In the genomic region with DNA sequence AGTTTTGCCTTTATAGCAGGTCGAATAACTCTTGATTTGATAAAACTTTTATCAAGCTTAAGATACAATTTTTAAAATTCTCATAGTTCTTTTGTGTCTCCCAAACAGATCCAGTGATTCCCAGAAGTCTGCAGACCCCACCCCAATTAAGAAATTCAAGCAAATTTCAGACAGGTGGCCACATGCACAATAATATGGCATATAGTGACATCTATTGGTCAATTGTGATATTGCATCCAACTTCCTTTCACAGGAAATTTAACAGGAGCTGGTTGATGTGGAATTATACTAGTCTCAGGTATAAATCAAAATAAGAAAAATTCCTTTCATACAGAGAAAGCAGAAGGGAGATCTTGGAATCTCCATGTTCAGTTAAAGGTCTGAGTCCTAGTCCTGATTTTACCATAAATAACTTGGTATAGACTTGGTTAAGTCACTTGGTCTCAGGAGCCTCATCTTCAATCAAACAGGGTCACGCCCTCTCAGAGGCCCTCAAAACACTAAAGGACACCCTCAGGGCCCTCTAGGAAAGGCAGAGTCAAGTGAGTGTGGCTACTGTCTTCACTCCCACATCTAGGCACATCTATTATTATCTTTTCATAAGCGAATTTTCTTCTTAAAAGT, we compare ENCODE assay signal across 8 cellular contexts. TPM values are rescaled to one million over a fixed set of nuclear protein-coding genes. Genes with fewer than 3 reads are reported as not detected.
DNase-seq lines count a peak whose midpoint lies in the region; ATAC-seq and TF ChIP-seq lines count a peak whose summit lies in the region.

No MANE protein-coding gene starts in this region.

- no peaks in the 10 kb centered on the region for H3K4me1 ChIP-seq in CD8-positive, alpha-beta T cell (ENCODE audit: insufficient read depth, low read length)
- H3K4me1 ChIP-seq in gastroesophageal sphincter, result no peaks in the 10 kb centered on the region
- no peaks in the 10 kb centered on the region for H3K4me1 ChIP-seq in stomach

- H3K4me3 Mint-ChIP-seq in CD8-positive, alpha-beta T cell, result no peak overlapping the region

- H3K4me3 ChIP-seq in CD8-positive, alpha-beta T cell (ENCODE audit: low read depth, low read length), result no peak overlapping the region
- H3K4me3 ChIP-seq in HL-60 (replicated peaks; ENCODE audit: insufficient read depth, low read length), result no peak overlapping the region
- H3K4me3 ChIP-seq in gastroesophageal sphincter, result no peak overlapping the region
- no peak overlapping the region for H3K4me3 ChIP-seq in stomach

- TF ChIP-seq EP300 in gastroesophageal sphincter (IDR thresholded peaks at IDR 0.05) (no peak), stomach (IDR thresholded peaks at IDR 0.05) (no peak)

- H3K27me3 Mint-ChIP-seq in CD8-positive, alpha-beta T cell (ENCODE audit: low read depth), result no peaks in the 10 kb centered on the region

- H3K36me3 ChIP-seq in CD8-positive, alpha-beta T cell (ENCODE audit: insufficient read depth, low read length), result no peaks in the 10 kb centered on the region
- H3K36me3 ChIP-seq in gastroesophageal sphincter (no peaks in the 10 kb centered on the region), stomach (no peaks in the 10 kb centered on the region)

- H3K4me1 Mint-ChIP-seq in CD8-positive, alpha-beta T cell (ENCODE audit: low read depth), result no peaks in the 10 kb centered on the region

- no peak for DNase-seq in CD8-positive, alpha-beta T cell
- DNase-seq in HL-60 (ENCODE audit: low read depth in 1 of 2, low spot score in 1 of 2), result peak in 1 of 2 experiments; percentile 17
- DNase-seq in SK-N-DZ (ENCODE audit: low spot score), result peak; percentile 54
- DNase-seq in stomach, result no peak

- TF ChIP-seq POLR2A in gastroesophageal sphincter (IDR thresholded peaks at IDR 0.05) (no peak), stomach (IDR thresholded peaks at IDR 0.05) (no peak)

- H3K9me3 Mint-ChIP-seq in CD8-positive, alpha-beta T cell, result no peaks in the 10 kb centered on the region

- H3K27ac ChIP-seq in CD8-positive, alpha-beta T cell (ENCODE audit: low read depth, low read length), result no peak overlapping the region
- H3K27ac ChIP-seq in HL-60 (replicated peaks), result no peak overlapping the region
- no peak overlapping the region for H3K27ac ChIP-seq in gastroesophageal sphincter
- no peak overlapping the region for H3K27ac ChIP-seq in stomach

- H3K9me3 ChIP-seq in CD8-positive, alpha-beta T cell (ENCODE audit: low read length), result no peaks in the 10 kb centered on the region
- H3K9me3 ChIP-seq in gastroesophageal sphincter (no peaks in the 10 kb centered on the region), stomach (no peaks in the 10 kb centered on the region)

- no peaks in the 10 kb centered on the region for H3K36me3 Mint-ChIP-seq in CD8-positive, alpha-beta T cell

- WGBS in gastroesophageal sphincter (ENCODE audit: low coverage in 1 of 2), 2 donors, result 45 to 47% methylated on average over 3 of the region's 3 CpGs
- 60 to 69% (median 67%) methylated on average over 3 of the region's 3 CpGs for WGBS in stomach, 5 donors

- no peaks in the 10 kb centered on the region for H3K27me3 ChIP-seq in CD8-positive, alpha-beta T cell (ENCODE audit: insufficient read depth, low read length)
- H3K27me3 ChIP-seq in HL-60 (ENCODE audit: insufficient read depth, poor library complexity, severe bottlenecking) (no peaks in the 10 kb centered on the region), gastroesophageal sphincter (peaks cover 10% of the 10 kb centered on the region), stomach (no peaks in the 10 kb centered on the region)

- ATAC-seq in CD8-positive, alpha-beta T cell, result peak; percentile 34
- ATAC-seq in gastroesophageal sphincter (no peak), HG03378 (IDR thresholded peaks at IDR 0.05; ENCODE audit: unreplicated experiment) (no peak), GM18868 (IDR thresholded peaks at IDR 0.05; ENCODE audit: unreplicated experiment) (no peak), GM18517 (IDR thresholded peaks at IDR 0.05; ENCODE audit: unreplicated experiment) (no peak)

- POLR2A ChIA-PET in CD8-positive, alpha-beta T cell (lab: Charles Lee), result no interaction called here

- TF ChIP-seq CTCF in CD8-positive, alpha-beta T cell (IDR thresholded peaks at IDR 0.05), result peak; percentile 85
- TF ChIP-seq CTCF in HL-60 (IDR thresholded peaks at IDR 0.05; ENCODE audit: insufficient read depth, low read length) (peak; percentile 52), gastroesophageal sphincter (IDR thresholded peaks at IDR 0.05) (peak; percentile 72 to 79 (median 78)), stomach (IDR thresholded peaks at IDR 0.05) (peak in 5 of 7 experiments; percentile 50 to 87 (median 76))

- no peak overlapping the region for H3K27ac Mint-ChIP-seq in CD8-positive, alpha-beta T cell

- CTCF ChIA-PET in CD8-positive, alpha-beta T cell (lab: Charles Lee), result interaction anchor here (0.6 to 7.6 kb wide), 48 partner anchors 9 to 1331 kb away, joined by 3 to 85 read pairs (median 4); a partner anchor contains a TSS

- intact Hi-C loops in CD8-positive, alpha-beta T cell (cut with DNase I, micrococcal nuclease), result loop anchor here (1.0 to 5.0 kb wide), 7 partner anchors 71 to 227 kb away; a partner anchor contains a TSS
- intact Hi-C loops in stomach (cut with DNase I; ENCODE audit: low total_unique reads), result loop anchor here (5.0 to 10.0 kb wide), 2 partner anchors 75 to 213 kb away; no protein-coding TSS in a partner anchor

RNA-seq across cellular contexts. Expression of a gene that starts 24.1 kb away (rescaled TPM):
- total RNA-seq in CD8-positive, alpha-beta T cell, result 1 to 10 TPM; 1.4 to 1.6 TPM
- 6.8 and 7.4 TPM in 2 replicates for polyA plus RNA-seq in SK-N-DZ (2014; cell fraction: cytosol; rRNA removed)
- 2.7 and 3.1 TPM in 2 replicates for polyA plus RNA-seq in SK-N-DZ (2014; cell fraction: nucleus; rRNA removed)
- total RNA-seq in gastroesophageal sphincter, result 1 to 10 TPM; 3.7 to 5.4 (median 4.4) TPM
- total RNA-seq in stomach, result 1 to 10 TPM; 3.5 to 8.7 (median 6.6) TPM
- polyA plus RNA-seq in stomach, result 1 to 10 TPM in 2 of 3 donors, under 1 TPM in 1; 0.76 to 3.4 (median 1.6) TPM

RNA-seq across cellular contexts. Expression of a gene that starts 53.7 kb away (rescaled TPM):
- total RNA-seq in CD8-positive, alpha-beta T cell, result not detected
- polyA plus RNA-seq in SK-N-DZ (2014; cell fraction: cytosol; rRNA removed), result not detected in 2 replicates
- not detected in 2 replicates for polyA plus RNA-seq in SK-N-DZ (2014; cell fraction: nucleus; rRNA removed)
- total RNA-seq in gastroesophageal sphincter, result not detected
- not detected for total RNA-seq in stomach
- under 1 TPM in 1 of 3 donors, not detected in 2; 0.87 TPM for polyA plus RNA-seq in stomach
